8 cellular contexts compared by ENCODE assay signal in the genomic region with DNA sequence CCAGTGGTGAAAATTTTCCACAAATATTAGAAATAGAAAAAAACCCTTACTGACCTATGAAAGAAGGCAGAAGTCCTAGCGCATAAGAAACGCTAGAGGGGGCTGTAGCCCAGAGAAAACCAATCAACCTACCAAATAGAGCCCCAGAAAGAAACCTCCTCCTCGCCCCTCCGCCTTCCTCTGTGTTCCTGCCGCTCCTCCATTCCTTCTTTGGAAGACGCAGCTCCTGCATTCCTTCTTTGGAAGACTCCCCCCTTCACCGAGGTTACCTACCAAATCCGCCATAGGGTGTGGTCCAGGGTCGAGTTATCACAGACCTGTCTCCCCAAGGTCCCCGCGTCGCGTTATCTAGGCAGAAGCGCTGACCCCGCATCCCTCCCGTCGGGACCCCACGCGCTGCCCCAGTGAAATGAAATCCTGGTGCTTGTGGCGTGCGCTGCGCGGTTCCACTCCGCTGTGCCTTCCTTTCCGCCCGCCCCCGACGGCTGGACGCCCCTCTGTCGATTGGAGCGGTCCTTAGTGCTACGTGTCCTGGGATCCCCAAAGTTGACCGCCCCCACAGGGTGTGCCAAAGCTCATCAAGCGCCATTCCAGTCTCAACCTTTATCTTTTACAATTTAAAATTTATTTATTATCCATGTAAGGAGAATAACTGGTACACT. TPM values are rescaled to one million over a fixed set of nuclear protein-coding genes. Genes with fewer than 3 reads are reported as not detected.
A peak's percentile ranks its signal among the peaks of the same experiment; 100 is the strongest.
DNase-seq lines count a peak whose midpoint lies in the region; ATAC-seq and TF ChIP-seq lines count a peak whose summit lies in the region.

No MANE protein-coding gene starts in this region.

- peak overlapping the region; percentile 26 for H3K9ac ChIP-seq in endodermal cell (ENCODE audit: extremely low read depth, low read length, poor library complexity, severe bottlenecking)
- H3K9ac ChIP-seq in mesendoderm (ENCODE audit: low read length), result peak overlapping the region; percentile 68

- CTCF ChIA-PET in activated CD8-positive, alpha-beta T cell treated with anti-CD3 and anti-CD28 coated beads, Interleukin-2, amount 10 ng/mL, durations not matched to agents 7 days and 5 days (lab: Charles Lee), result interaction anchor here (0.6 to 3.4 kb wide), 16 partner anchors 9 to 227 kb away, joined by 3 to 23 read pairs (median 4); no protein-coding TSS in a partner anchor

- H3K27me3 ChIP-seq in GM23338 (ENCODE audit: insufficient read depth) (peaks cover 26% of the 10 kb centered on the region), endodermal cell (ENCODE audit: control insufficient read depth, insufficient read depth, low read length, poor library complexity, severe bottlenecking) (peaks cover 34% of the 10 kb centered on the region), mesendoderm (ENCODE audit: insufficient read depth, low read length, poor library complexity) (no peaks in the 10 kb centered on the region)

- 1 to 2% methylated on average over 20 to 33 of the region's 34 CpGs for WGBS in endodermal cell (ENCODE audit: insufficient coverage in 1 of 2, insufficient read length in 1 of 2), 2 experiments
- no CpG with 5 or more reads among the region's 34 CpGs for WGBS in mesendoderm (ENCODE audit: extremely low coverage, insufficient coverage, low lambda C conversion rate)
- 4 to 5% methylated on average over 34 of the region's 34 CpGs for WGBS in lower leg skin, 2 donors

- H3K79me1 ChIP-seq in mesendoderm (ENCODE audit: low read length), result no peaks in the 10 kb centered on the region

- intact Hi-C loops in lower leg skin (cut with DNase I; ENCODE audit: low total_unique reads), result no loop called here

- H3K36me3 ChIP-seq in GM23338 (ENCODE audit: insufficient read depth) (no peaks in the 10 kb centered on the region), endodermal cell (ENCODE audit: control insufficient read depth, insufficient read depth, low read length) (no peaks in the 10 kb centered on the region), mesendoderm (ENCODE audit: control insufficient read depth, insufficient read depth, low read length) (no peaks in the 10 kb centered on the region)

- H2BK5ac ChIP-seq in mesendoderm (ENCODE audit: low read length), result no peak overlapping the region

- peak overlapping the region; percentile 37 for H3K23ac ChIP-seq in mesendoderm (ENCODE audit: low read length)

- no peak overlapping the region for H3K4ac ChIP-seq in mesendoderm (ENCODE audit: low read depth, low read length)

- H3K36me3 Mint-ChIP-seq in GM23338 (ENCODE audit: low read depth) (no peaks in the 10 kb centered on the region), endodermal cell (ENCODE audit: low read depth) (no peaks in the 10 kb centered on the region)
- no peaks in the 10 kb centered on the region for H3K36me3 Mint-ChIP-seq in activated CD8-positive, alpha-beta T cell treated with anti-CD3 and anti-CD28 coated beads, Interleukin-2, amount 10 ng/mL, durations not matched to agents 7 days and 5 days (ENCODE audit: low read depth)

- peak overlapping the region; percentile 63 for H2AFZ ChIP-seq in GM23338

- H3K4me3 ChIP-seq in GM23338 (peak overlapping the region; percentile 61), endodermal cell (ENCODE audit: low read length) (peak overlapping the region; percentile 83), mesendoderm (ENCODE audit: low read length) (peak overlapping the region; percentile 59), lower leg skin (ENCODE audit: low read depth, poor library complexity, severe bottlenecking) (no peak overlapping the region)

- no peak overlapping the region for H3K27ac ChIP-seq in GM23338 (ENCODE audit: low read depth)
- H3K27ac ChIP-seq in endodermal cell (ENCODE audit: low read depth, low read length), result no peak overlapping the region
- H3K27ac ChIP-seq in mesendoderm (ENCODE audit: low read depth, low read length), result no peak overlapping the region

- H2BK15ac ChIP-seq in mesendoderm (replicated peaks; ENCODE audit: low read depth), result no peak overlapping the region

- H3K27me3 Mint-ChIP-seq in GM23338 (ENCODE audit: insufficient read depth, low read depth, poor library complexity), result peaks cover 8% of the 10 kb centered on the region
- H3K27me3 Mint-ChIP-seq in activated CD8-positive, alpha-beta T cell treated with anti-CD3 and anti-CD28 coated beads, Interleukin-2, amount 10 ng/mL, durations not matched to agents 7 days and 5 days (ENCODE audit: low read depth), result peaks cover 64% of the 10 kb centered on the region
- H3K27me3 Mint-ChIP-seq in endodermal cell (ENCODE audit: insufficient read depth), result peaks cover 41% of the 10 kb centered on the region

- H2AK5ac ChIP-seq in mesendoderm (ENCODE audit: low read length), result no peak overlapping the region

- H3K4me2 ChIP-seq in GM23338, result peak overlapping the region; percentile 89
- peak overlapping the region; percentile 88 for H3K4me2 ChIP-seq in mesendoderm (ENCODE audit: low read length)

- H3K79me2 ChIP-seq in GM23338 (replicated peaks; ENCODE audit: insufficient read depth), result no peaks in the 10 kb centered on the region
- H3K79me2 ChIP-seq in mesendoderm (ENCODE audit: control insufficient read depth, insufficient read depth, low read length), result no peaks in the 10 kb centered on the region

- no peak for TF ChIP-seq POLR2A in lower leg skin (IDR thresholded peaks at IDR 0.05)

- H3K27ac Mint-ChIP-seq in GM23338 (no peak overlapping the region), endodermal cell (peak overlapping the region; percentile 71)
- no peak overlapping the region for H3K27ac Mint-ChIP-seq in activated CD8-positive, alpha-beta T cell treated with anti-CD3 and anti-CD28 coated beads, Interleukin-2, amount 10 ng/mL, durations not matched to agents 7 days and 5 days

- no peak overlapping the region for H4K8ac ChIP-seq in mesendoderm (ENCODE audit: low read depth, low read length)

- peaks cover 10% of the 10 kb centered on the region for H3K9me3 ChIP-seq in endodermal cell (ENCODE audit: control insufficient read depth, low read length)

- POLR2A ChIA-PET in activated CD8-positive, alpha-beta T cell treated with anti-CD3 and anti-CD28 coated beads, Interleukin-2, amount 10 ng/mL, durations not matched to agents 7 days and 5 days (lab: Charles Lee), result no interaction called here

- peak; percentile 91 for ATAC-seq in GM23338
- peak; percentile 84 for ATAC-seq in activated CD8-positive, alpha-beta T cell treated with anti-CD3 and anti-CD28 coated beads, Interleukin-2, amount 10 ng/mL, durations not matched to agents 7 days and 5 days

- no peaks in the 10 kb centered on the region for H4K20me1 ChIP-seq in GM23338 (replicated peaks; ENCODE audit: insufficient read depth)

- H3K4me1 Mint-ChIP-seq in GM23338 (peaks cover 2% of the 10 kb centered on the region; the same call in 1 of the 3 replicates), endodermal cell (peaks cover 24% of the 10 kb centered on the region)
- H3K4me1 Mint-ChIP-seq in activated CD8-positive, alpha-beta T cell treated with anti-CD3 and anti-CD28 coated beads, Interleukin-2, amount 10 ng/mL, durations not matched to agents 7 days and 5 days (ENCODE audit: low read depth), result peaks cover 7% of the 10 kb centered on the region

- peak overlapping the region; percentile 88 for H3K56ac ChIP-seq in mesendoderm (ENCODE audit: low read length)

- DNase-seq in AG08396 (ENCODE audit: low spot score) (peak; percentile 76), GM23338 (ENCODE audit: low spot score) (peak; percentile 96), NCI-H510A treated with DMSO at 0.1 percent for 48 hours (lab: John Stamatoyannopoulos, UW) (peak; percentile 17), endodermal cell (peak; percentile 90), mesendoderm (peak; percentile 94), lower leg skin (ENCODE audit: low spot score in 2 of 2) (no peak)
- DNase-seq in activated CD8-positive, alpha-beta T cell treated with anti-CD3 and anti-CD28 coated beads, Interleukin-2, amount 10 ng/mL, durations not matched to agents 7 days and 5 days, result peak; percentile 64
- DNase-seq in stimulated activated CD8-positive, alpha-beta memory T cell treated with anti-CD3 and anti-CD28 coated beads, Interleukin-2, amount 100 ng/mL, for 1 hour (ENCODE audit: low read depth in 2 of 2), result peak; percentile 2 to 26

- no peaks in the 10 kb centered on the region; the same call in 2 of the 3 replicates for H3K9me3 Mint-ChIP-seq in GM23338
- no peaks in the 10 kb centered on the region for H3K9me3 Mint-ChIP-seq in activated CD8-positive, alpha-beta T cell treated with anti-CD3 and anti-CD28 coated beads, Interleukin-2, amount 10 ng/mL, durations not matched to agents 7 days and 5 days (ENCODE audit: insufficient read depth)
- peaks cover 11% of the 10 kb centered on the region for H3K9me3 Mint-ChIP-seq in endodermal cell

- H3K4me1 ChIP-seq in GM23338 (ENCODE audit: insufficient read depth), result peaks cover 7% of the 10 kb centered on the region; the same call in 1 of the 2 replicates
- peaks cover 7% of the 10 kb centered on the region for H3K4me1 ChIP-seq in endodermal cell (ENCODE audit: control insufficient read depth, insufficient read depth, low read length)
- H3K4me1 ChIP-seq in mesendoderm (ENCODE audit: control insufficient read depth, low read depth, low read length), result no peaks in the 10 kb centered on the region

- no peaks in the 10 kb centered on the region; the same call in 1 of the 2 replicates for H3F3A ChIP-seq in GM23338 (replicated peaks; ENCODE audit: low read depth)

- H3K18ac ChIP-seq in mesendoderm (ENCODE audit: low read length), result no peak overlapping the region

- no peak overlapping the region for H2BK120ac ChIP-seq in mesendoderm (ENCODE audit: low read depth, low read length)

- no peaks in the 10 kb centered on the region for H3K9me2 ChIP-seq in GM23338 (ENCODE audit: insufficient read depth)

- no peak overlapping the region for H4K5ac ChIP-seq in mesendoderm (ENCODE audit: low read length)

- TF ChIP-seq CTCF in GM23338 (conservative IDR thresholded peaks at IDR 0.05; ENCODE audit: low read depth in 2 of 2) (peak; percentile 76 to 86), endodermal cell (conservative IDR thresholded peaks at IDR 0.05) (peak; percentile 93), lower leg skin (IDR thresholded peaks at IDR 0.05) (no peak)

- H3K4me3 Mint-ChIP-seq in GM23338, result peak overlapping the region; percentile 90
- H3K4me3 Mint-ChIP-seq in activated CD8-positive, alpha-beta T cell treated with anti-CD3 and anti-CD28 coated beads, Interleukin-2, amount 10 ng/mL, durations not matched to agents 7 days and 5 days, result peak overlapping the region; percentile 71
- peak overlapping the region; percentile 68 for H3K4me3 Mint-ChIP-seq in endodermal cell

RNA-seq across cellular contexts. Expression of a gene that starts 12.9 kb away (rescaled TPM):
- total RNA-seq in GM23338 (2014; rRNA removed; shearing (Covaris generic)), result 63.7 and 79.3 TPM in 2 replicates
- polyA plus RNA-seq in GM23338 (2016; fragmentation: Nextera tagmentation; extraction: Ambion mirVana), result 161 and 178 TPM in 2 replicates
- total RNA-seq in activated CD8-positive, alpha-beta T cell treated with anti-CD3 and anti-CD28 coated beads, Interleukin-2, amount 10 ng/mL, durations not matched to agents 7 days and 5 days, result 10 to 100 TPM; 37.3 to 37.9 TPM
- 10 to 100 TPM; 52.2 to 59.7 TPM for total RNA-seq in endodermal cell
- 63.9 TPM for polyA plus RNA-seq in endodermal cell (2013, experiment 1 of 2)
- 59.3 TPM for polyA plus RNA-seq in endodermal cell (2013, experiment 2 of 2)
- polyA plus RNA-seq in mesendoderm (2013, experiment 1 of 2), result 141 TPM
- 138 TPM for polyA plus RNA-seq in mesendoderm (2013, experiment 2 of 2)
- 100 to 1,000 TPM in 2 of 4 donors, 10 to 100 TPM in 2; 73.3 to 177 (median 108) TPM for total RNA-seq in lower leg skin

RNA-seq across cellular contexts. Expression of a gene that starts 31.1 kb away (rescaled TPM):
- total RNA-seq in GM23338 (2014; rRNA removed; shearing (Covaris generic)), result 14.6 and 19.2 TPM in 2 replicates
- polyA plus RNA-seq in GM23338 (2016; fragmentation: Nextera tagmentation; extraction: Ambion mirVana), result 5.4 and 5.9 TPM in 2 replicates
- total RNA-seq in activated CD8-positive, alpha-beta T cell treated with anti-CD3 and anti-CD28 coated beads, Interleukin-2, amount 10 ng/mL, durations not matched to agents 7 days and 5 days, result 10 to 100 TPM; 16.7 to 16.9 TPM
- 10 to 100 TPM; 16.4 to 17.1 TPM for total RNA-seq in endodermal cell
- 14.0 TPM for polyA plus RNA-seq in endodermal cell (2013, experiment 1 of 2)
- polyA plus RNA-seq in endodermal cell (2013, experiment 2 of 2), result 13.9 TPM
- 19.2 TPM for polyA plus RNA-seq in mesendoderm (2013, experiment 1 of 2)
- 20.3 TPM for polyA plus RNA-seq in mesendoderm (2013, experiment 2 of 2)
- total RNA-seq in lower leg skin, result 10 to 100 TPM in 3 of 4 donors, 1 to 10 TPM in 1; 8.6 to 15.2 (median 12.6) TPM

Comparison
In these comparisons a context has a peak if more than half of its experiments do, and no peak if none do; other contexts are left out.
1. DNase-seq: peak in AG08396 (single experiment), GM23338 (single experiment), NCI-H510A treated with DMSO at 0.1 percent for 48 hours (single experiment), activated CD8-positive, alpha-beta T cell treated with anti-CD3 and anti-CD28 coated beads, Interleukin-2, amount 10 ng/mL, durations not matched to agents 7 days and 5 days (single experiment), endodermal cell (single experiment), mesendoderm (single experiment) and stimulated activated CD8-positive, alpha-beta memory T cell treated with anti-CD3 and anti-CD28 coated beads, Interleukin-2, amount 100 ng/mL, for 1 hour (2 of 2); none in lower leg skin (0 of 2).
2. CTCF ChIP-seq: peak in GM23338 (2 of 2) and endodermal cell (single experiment); none in lower leg skin (0 of 3).
3. Peak in every context shown above with its lines, with median percentiles within 50 percentile points of each other: H3K4me3 Mint-ChIP-seq.